ENCODE assay signal across 26 cellular contexts in genomic region chr4:130632731-130633604, GRCh38.
DNase-seq lines count a peak whose midpoint lies in the region; ATAC-seq and TF ChIP-seq lines count a peak whose summit lies in the region.
"Had no signal": no experiment of that assay in that cellular context is flagged by ENCODE, and none has a peak within 500 bp of the region (broad histone marks: within the 10 kb centered on the region; RNA-seq: fewer than 3 reads in every experiment).

No MANE protein-coding gene starts in this region.

- ATAC-seq in stimulated activated naive CD8-positive, alpha-beta T cell treated with anti-CD3 and anti-CD28 coated beads, Interleukin-15, amount 100 ng/mL, for 72 hours, result peak; percentile 28
- no peak for ATAC-seq in stimulated activated naive CD8-positive, alpha-beta T cell treated with anti-CD3 and anti-CD28 coated beads, Interleukin-15, Interleukin-2, amounts not matched to agents 100 U/mL and 50 U/mL, for 24 hours
- ATAC-seq in WTC11 (peak; percentile 74), T-helper 17 cell (no peak)
- ATAC-seq: activated T-cell treated with anti-CD3 and anti-CD28 coated beads, Interleukin-2, amount 50 U/mL, for 4 hours; CD8-positive, alpha-beta T cell; gastroesophageal sphincter; Panc1; psoas muscle had no signal

- POLR2A ChIA-PET in WTC11 (lab: Charles Lee), result no interaction called here

- no peak for DNase-seq in stimulated activated naive CD8-positive, alpha-beta T cell treated with anti-CD3 and anti-CD28 coated beads, Interleukin-15, amount 100 ng/mL, for 72 hours
- DNase-seq in stimulated activated naive CD8-positive, alpha-beta T cell treated with anti-CD3 and anti-CD28 coated beads, Interleukin-15, Interleukin-2, amounts not matched to agents 100 U/mL and 50 U/mL, for 24 hours, result no peak
- DNase-seq in WTC11 (ENCODE audit: low spot score) (no peak), iris pigment epithelial cell (ENCODE audit: low read depth) (peak; percentile 45), NCI-H446 treated with DMSO at 0.1 percent for 48 hours (lab: John Stamatoyannopoulos, UW) (no peak), NCI-H1694 (lab: John Stamatoyannopoulos, UW) (no peak), T-helper 17 cell (no peak)
- DNase-seq in activated T-cell treated with anti-CD3 and anti-CD28 coated beads, Interleukin-2, amount 50 U/mL, for 1 hour, result no peak
- DNase-seq: activated CD4-positive, alpha-beta T cell treated with anti-CD3 and anti-CD28 coated beads for 4 hours; activated CD8-positive, alpha-beta memory T cell treated with anti-CD3 and anti-CD28 coated beads for 24 hours; activated T-cell treated with anti-CD3 and anti-CD28 coated beads, Interleukin-2, amount 50 U/mL, for 4 hours; CD8-positive, alpha-beta T cell; DMS 273 treated with DMSO at 0.1 percent for 48 hours; esophagus squamous epithelium; GF-D8; HCEC 1CT; IMR-90; NCI-H1105 treated with DMSO at 0.1 percent for 48 hours; NCI-H2081; psoas muscle; SIG-M5; stimulated activated CD8-positive, alpha-beta memory T cell treated with anti-CD3 and anti-CD28 coated beads, Interleukin-4, amount 100 ng/mL, for 48 hours had no signal

- peaks cover 0 to 16% of the 10 kb centered on the region in 2 donors for H3K9me3 Mint-ChIP-seq in stimulated activated naive CD8-positive, alpha-beta T cell treated with anti-CD3 and anti-CD28 coated beads, Interleukin-15, amount 100 ng/mL, for 72 hours
- H3K9me3 Mint-ChIP-seq in WTC11, result peaks cover 11% of the 10 kb centered on the region

- H3K9me3 ChIP-seq in T-helper 17 cell (ENCODE audit: control insufficient read depth, low read length, poor library complexity, severe bottlenecking), result peaks cover 2% of the 10 kb centered on the region
- H3K9me3 ChIP-seq: esophagus squamous epithelium, psoas muscle had no signal

- no peak overlapping the region for H3K4me3 Mint-ChIP-seq in stimulated activated naive CD8-positive, alpha-beta T cell treated with anti-CD3 and anti-CD28 coated beads, Interleukin-15, amount 100 ng/mL, for 72 hours
- H3K4me3 Mint-ChIP-seq in WTC11, result no peak overlapping the region
- H3K4me3 Mint-ChIP-seq in T-helper 17 cell, result no peak overlapping the region
- H3K4me3 Mint-ChIP-seq: activated T-cell treated with anti-CD3 and anti-CD28 coated beads, Interleukin-2, amount 50 U/mL, for 4 hours; CD8-positive, alpha-beta T cell; dendritic cell treated with granulocyte-macrophage colony-stimulating factor and Interleukin-4, amounts not matched to agents 40 ng/mL and 50 ng/mL, for 4 days; type B pancreatic cell had no signal

- H3K36me3 Mint-ChIP-seq in WTC11 (no peaks in the 10 kb centered on the region; the same call in 1 of the 2 replicates), T-helper 17 cell (ENCODE audit: low read depth) (no peaks in the 10 kb centered on the region)
- H3K36me3 Mint-ChIP-seq: CD8-positive, alpha-beta T cell; type B pancreatic cell had no signal

- CTCF ChIA-PET in WTC11 (lab: Charles Lee), result interaction anchor here (0.6 to 0.7 kb wide), 2 partner anchors 70 to 762 kb away, joined by 3 read pairs; no protein-coding TSS in a partner anchor

- H3K4me1 Mint-ChIP-seq in stimulated activated naive CD8-positive, alpha-beta T cell treated with anti-CD3 and anti-CD28 coated beads, Interleukin-15, amount 100 ng/mL, for 72 hours, result no peaks in the 10 kb centered on the region
- H3K4me1 Mint-ChIP-seq in WTC11, result no peaks in the 10 kb centered on the region
- H3K4me1 Mint-ChIP-seq in T-helper 17 cell, result no peaks in the 10 kb centered on the region

- no peaks in the 10 kb centered on the region for H3K27me3 Mint-ChIP-seq in stimulated activated naive CD8-positive, alpha-beta T cell treated with anti-CD3 and anti-CD28 coated beads, Interleukin-15, amount 100 ng/mL, for 72 hours
- H3K27me3 Mint-ChIP-seq in WTC11 (ENCODE audit: low read depth) (no peaks in the 10 kb centered on the region), T-helper 17 cell (no peaks in the 10 kb centered on the region)
- H3K27me3 Mint-ChIP-seq: dendritic cell treated with granulocyte-macrophage colony-stimulating factor and Interleukin-4, amounts not matched to agents 40 ng/mL and 50 ng/mL, for 4 days; type B pancreatic cell had no signal

- no peak for TF ChIP-seq CTCF in WTC11 (IDR thresholded peaks at IDR 0.05)

- H3K27ac Mint-ChIP-seq in stimulated activated naive CD8-positive, alpha-beta T cell treated with anti-CD3 and anti-CD28 coated beads, Interleukin-15, amount 100 ng/mL, for 72 hours, result no peak overlapping the region
- H3K27ac Mint-ChIP-seq in WTC11, result no peak overlapping the region
- no peak overlapping the region for H3K27ac Mint-ChIP-seq in T-helper 17 cell
- H3K27ac Mint-ChIP-seq: CD8-positive, alpha-beta T cell; dendritic cell treated with granulocyte-macrophage colony-stimulating factor and Interleukin-4, amounts not matched to agents 40 ng/mL and 50 ng/mL, for 4 days; type B pancreatic cell had no signal

TF ChIP-seq in WTC11, 78 proteins besides CTCF, POLR2A, EP300 and RAD21 (continues in another document):
- TF ChIP-seq ERG (CRISPR knock-in tag; IDR thresholded peaks at IDR 0.05), result no peak
- no peak for TF ChIP-seq ZNF281 (CRISPR knock-in tag; IDR thresholded peaks at IDR 0.05)
- no peak for TF ChIP-seq GABPB1 (CRISPR knock-in tag; IDR thresholded peaks at IDR 0.05)
- no peak for TF ChIP-seq TEAD4 (CRISPR knock-in tag; IDR thresholded peaks at IDR 0.05)
- TF ChIP-seq ZNF317 (CRISPR knock-in tag; IDR thresholded peaks at IDR 0.05; ENCODE audit: borderline replicate concordance, low read depth), result no peak
- no peak for TF ChIP-seq ZNF512 (CRISPR knock-in tag; IDR thresholded peaks at IDR 0.05; ENCODE audit: borderline replicate concordance)
- TF ChIP-seq GRHL2 (CRISPR knock-in tag; IDR thresholded peaks at IDR 0.05; ENCODE audit: insufficient replicate concordance, severe bottlenecking), result no peak
- no peak for TF ChIP-seq MXD4 (CRISPR knock-in tag; IDR thresholded peaks at IDR 0.05; ENCODE audit: borderline replicate concordance)
- no peak for TF ChIP-seq NR2C2 (CRISPR knock-in tag; IDR thresholded peaks at IDR 0.05)
- no peak for TF ChIP-seq JAZF1 (CRISPR knock-in tag; IDR thresholded peaks at IDR 0.05)
- no peak for TF ChIP-seq MYBL2 (CRISPR knock-in tag; IDR thresholded peaks at IDR 0.05)
- TF ChIP-seq CREB1 (CRISPR knock-in tag; IDR thresholded peaks at IDR 0.05), result no peak

Comparison
In these comparisons a context has a peak if more than half of its experiments do, and no peak if none do; other contexts are left out.
1. ATAC-seq: peak in stimulated activated naive CD8-positive, alpha-beta T cell treated with anti-CD3 and anti-CD28 coated beads, Interleukin-15, amount 100 ng/mL, for 72 hours (single experiment) and WTC11 (single experiment); none in stimulated activated naive CD8-positive, alpha-beta T cell treated with anti-CD3 and anti-CD28 coated beads, Interleukin-15, Interleukin-2, amounts not matched to agents 100 U/mL and 50 U/mL, for 24 hours (single experiment) and T-helper 17 cell (single experiment).